11 cellular contexts compared by ENCODE assay signal in the genomic region with DNA sequence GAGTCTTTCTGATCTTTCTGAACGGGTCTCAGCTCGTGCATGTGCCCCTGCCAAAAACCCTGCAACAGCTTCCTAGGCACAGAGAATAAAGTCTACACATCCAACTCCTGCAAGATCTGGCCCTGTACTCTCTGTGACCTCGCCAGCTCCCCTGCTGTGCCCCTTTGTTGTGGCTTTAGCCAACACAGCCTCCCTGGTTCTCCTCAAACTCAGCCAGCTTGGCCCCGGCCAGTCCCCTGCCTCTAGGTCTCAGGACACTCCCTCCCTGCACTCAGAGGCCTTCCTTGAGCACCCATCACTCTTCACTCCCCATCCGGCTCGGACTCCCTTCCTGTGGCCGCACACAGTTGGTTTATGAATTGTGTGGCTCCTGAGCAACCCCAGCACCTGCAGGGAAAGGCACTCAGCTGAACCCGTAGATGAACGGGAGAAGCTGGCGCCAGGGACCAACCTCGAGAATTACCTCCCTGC. TPM values are rescaled to one million over a fixed set of nuclear protein-coding genes. Genes with fewer than 3 reads are reported as not detected.
A peak's percentile ranks its signal among the peaks of the same experiment; 100 is the strongest.
DNase-seq lines count a peak whose midpoint lies in the region; ATAC-seq and TF ChIP-seq lines count a peak whose summit lies in the region.
"Had no signal": no experiment of that assay in that cellular context is flagged by ENCODE, and none has a peak within 500 bp of the region (broad histone marks: within the 10 kb centered on the region; RNA-seq: fewer than 3 reads in every experiment).

No MANE protein-coding gene starts in this region.

- TF ChIP-seq CTCF in RWPE2 (IDR thresholded peaks at IDR 0.05; ENCODE audit: poor library complexity, severe bottlenecking) (no peak), endothelial cell (IDR thresholded peaks at IDR 0.05; ENCODE audit: unreplicated experiment) (no peak), retinal pigment epithelial cell (conservative IDR thresholded peaks at IDR 0.05; ENCODE audit: low read depth, low read length) (no peak)

- H3K4me3 Mint-ChIP-seq in T-helper 1 cell treated with Interleukin-12 subunit alpha and Interleukin-12 subunit beta and Interleukin-4 antibody, amounts not matched to agents 30 μg/mL and 1 μg/mL, for 36 hours: peak overlapping the region; percentile 66
- peak overlapping the region; percentile 49 for H3K4me3 Mint-ChIP-seq in endothelial cell (ENCODE audit: unreplicated experiment)

- no peak overlapping the region for H3K27ac ChIP-seq in RWPE2 (ENCODE audit: poor library complexity, severe bottlenecking)
- H3K27ac ChIP-seq: sigmoid colon, transverse colon had no signal

- H3K27me3 ChIP-seq in RWPE2 (ENCODE audit: insufficient read depth, poor library complexity, severe bottlenecking): no peaks in the 10 kb centered on the region
- H3K27me3 ChIP-seq: sigmoid colon, transverse colon had no signal

- H3K9me3 Mint-ChIP-seq in T-helper 1 cell treated with Interleukin-12 subunit alpha and Interleukin-12 subunit beta and Interleukin-4 antibody, amounts not matched to agents 30 μg/mL and 1 μg/mL, for 36 hours: no peaks in the 10 kb centered on the region
- no peaks in the 10 kb centered on the region for H3K9me3 Mint-ChIP-seq in endothelial cell (ENCODE audit: unreplicated experiment)

- H3K4me1 Mint-ChIP-seq in T-helper 1 cell treated with Interleukin-12 subunit alpha and Interleukin-12 subunit beta and Interleukin-4 antibody, amounts not matched to agents 30 μg/mL and 1 μg/mL, for 36 hours (ENCODE audit: low read depth): peaks cover 14% of the 10 kb centered on the region
- H3K4me1 Mint-ChIP-seq in endothelial cell (ENCODE audit: unreplicated experiment): peaks cover 9% of the 10 kb centered on the region

- H3K36me3 Mint-ChIP-seq in T-helper 1 cell treated with Interleukin-12 subunit alpha and Interleukin-12 subunit beta and Interleukin-4 antibody, amounts not matched to agents 30 μg/mL and 1 μg/mL, for 36 hours (ENCODE audit: low read depth): no peaks in the 10 kb centered on the region
- peaks cover 5% of the 10 kb centered on the region for H3K36me3 Mint-ChIP-seq in endothelial cell (ENCODE audit: low read depth, unreplicated experiment)

- no peaks in the 10 kb centered on the region for H3K9me3 ChIP-seq in RWPE2 (ENCODE audit: severe bottlenecking)
- H3K9me3 ChIP-seq: sigmoid colon, transverse colon had no signal

- H3K4me1 ChIP-seq in RWPE2 (ENCODE audit: insufficient read depth, poor library complexity, severe bottlenecking): peaks cover 4% of the 10 kb centered on the region

- ATAC-seq in RWPE2 (ENCODE audit: low read depth): no peak

- no peak overlapping the region for H3K27ac Mint-ChIP-seq in T-helper 1 cell treated with Interleukin-12 subunit alpha and Interleukin-12 subunit beta and Interleukin-4 antibody, amounts not matched to agents 30 μg/mL and 1 μg/mL, for 36 hours
- H3K27ac Mint-ChIP-seq in endothelial cell (ENCODE audit: unreplicated experiment): no peak overlapping the region

- DNase-seq in T-helper 1 cell (no peak), RWPE2 (ENCODE audit: low spot score) (no peak), endothelial cell (ENCODE audit: low spot score) (no peak), retinal pigment epithelial cell (ENCODE audit: low read depth) (no peak), NCI-H2171 (lab: John Stamatoyannopoulos, UW) (no peak), D341Med (ENCODE audit: low spot score) (no peak), DMS79 (lab: John Stamatoyannopoulos, UW) (no peak)
- DNase-seq: NCI-H1436 treated with DMSO at 0.1 percent for 48 hours, sigmoid colon, transverse colon had no signal

- H3K4me3 ChIP-seq in RWPE2 (ENCODE audit: severe bottlenecking) (peak overlapping the region; percentile 97), retinal pigment epithelial cell (ENCODE audit: low read length) (peak overlapping the region; percentile 71)

- H3K27me3 Mint-ChIP-seq in T-helper 1 cell treated with Interleukin-12 subunit alpha and Interleukin-12 subunit beta and Interleukin-4 antibody, amounts not matched to agents 30 μg/mL and 1 μg/mL, for 36 hours (ENCODE audit: low read depth): peaks cover 4% of the 10 kb centered on the region
- H3K27me3 Mint-ChIP-seq in endothelial cell (ENCODE audit: unreplicated experiment): peaks cover 2% of the 10 kb centered on the region

- peaks cover 21% of the 10 kb centered on the region for H3K36me3 ChIP-seq in RWPE2 (ENCODE audit: low read depth)
- H3K36me3 ChIP-seq: transverse colon had no signal

RNA-seq across cellular contexts. Expression of gene CEP131, which starts 1.4 kb away (rescaled TPM):
- total RNA-seq in endothelial cell (ENCODE audit: unreplicated experiment): 21.1 TPM

RNA-seq across cellular contexts. Expression of gene TEPSIN, which starts 17.4 kb away (rescaled TPM):
- total RNA-seq in endothelial cell (ENCODE audit: unreplicated experiment): 43.8 TPM

RNA-seq across cellular contexts. Expression of gene NDUFAF8, which starts 17.7 kb away (rescaled TPM):
- total RNA-seq in endothelial cell (ENCODE audit: unreplicated experiment): 31.2 TPM

RNA-seq across cellular contexts. Expression of gene AATK, which starts 55.4 kb away (rescaled TPM):
- total RNA-seq in endothelial cell (ENCODE audit: unreplicated experiment): 7.7 TPM

RNA-seq across cellular contexts. Expression of gene PVALEF, which starts 56.1 kb away (rescaled TPM):
- total RNA-seq in endothelial cell (ENCODE audit: unreplicated experiment): not detected
- total RNA-seq: sigmoid colon, transverse colon had no signal
